In genomic region chr11:111974451-111974850, GRCh38 we compare ENCODE assay signal across 21 cellular contexts. TPM values are rescaled to one million over a fixed set of nuclear protein-coding genes. Genes with fewer than 3 reads are reported as not detected.
DNase-seq lines count a peak whose midpoint lies in the region; ATAC-seq and TF ChIP-seq lines count a peak whose summit lies in the region.
"Had no signal": no experiment of that assay in that cellular context is flagged by ENCODE, and none has a peak within 500 bp of the region (broad histone marks: within the 10 kb centered on the region; RNA-seq: fewer than 3 reads in every experiment).

No MANE protein-coding gene starts in this region.

- CTCF ChIA-PET in RWPE1 (lab: Yijun Ruan, JAX), result no interaction called here

- DNase-seq in EH (ENCODE audit: low read depth), result peak; percentile 39
- no peak for DNase-seq in RWPE1 (ENCODE audit: low spot score)
- no peak for DNase-seq in esophagus muscularis mucosa (ENCODE audit: extremely low spot score)
- no peak for DNase-seq in GM20000 (ENCODE audit: low spot score)
- DNase-seq in activated CD8-positive, alpha-beta memory T cell treated with anti-CD3 and anti-CD28 coated beads, Interleukin-2, amount 50 U/mL, for 4 hours, result no peak
- no peak for DNase-seq in kidney glomerular epithelial cell (lab: John Stamatoyannopoulos, UW)
- DNase-seq: activated CD4-positive, alpha-beta T cell treated with anti-CD3 and anti-CD28 coated beads for 36 hours; activated effector memory CD4-positive, alpha-beta T cell treated with anti-CD3 and anti-CD28 coated beads, Interleukin-2, amount 50 U/mL, for 16 hours; cerebellar nuclear complex; effector CD4-positive, alpha-beta T cell; mesendoderm; MV-4-11; NCI-H446 treated with DMSO at 0.1 percent for 48 hours; stimulated activated CD4-positive, alpha-beta T cell treated with anti-CD3 and anti-CD28 coated beads, Interleukin-15, amount 100 ng/mL, for 24 hours; stimulated activated naive CD4-positive, alpha-beta T cell; T-helper 17 cell had no signal

- H3K27me3 ChIP-seq in esophagus muscularis mucosa (no peaks in the 10 kb centered on the region), stomach smooth muscle (ENCODE audit: control insufficient read depth in 1 of 2, insufficient read depth in 2 of 2, low read length in 2 of 2) (no peaks in the 10 kb centered on the region)

- TF ChIP-seq EP300 in esophagus muscularis mucosa (IDR thresholded peaks at IDR 0.05), result no peak

- H3K36me3 ChIP-seq in esophagus muscularis mucosa (peaks cover 0 to 21% (median 5%) of the 10 kb centered on the region in 4 donors), stomach smooth muscle (ENCODE audit: control insufficient read depth in 2 of 2, insufficient read depth in 2 of 2, low read length in 2 of 2) (peaks cover 3 to 8% of the 10 kb centered on the region in 2 donors)

- no peak for TF ChIP-seq CTCF in RWPE1 (conservative IDR thresholded peaks at IDR 0.05; ENCODE audit: low read depth)
- no peak for TF ChIP-seq CTCF in esophagus muscularis mucosa (IDR thresholded peaks at IDR 0.05)
- TF ChIP-seq CTCF in GM20000 (IDR thresholded peaks at IDR 0.05; ENCODE audit: extremely low read depth, missing control alignments), result no peak

- intact Hi-C loops in esophagus muscularis mucosa (cut with DNase I), result no loop called here

- H3K9me3 ChIP-seq in esophagus muscularis mucosa (no peaks in the 10 kb centered on the region), stomach smooth muscle (ENCODE audit: control insufficient read depth in 2 of 2, low read length in 2 of 2) (no peaks in the 10 kb centered on the region)

- POLR2A ChIA-PET in RWPE1 (lab: Yijun Ruan, JAX; ENCODE audit: low non-redundant PET), result no interaction called here

- no peak overlapping the region for H3K9ac ChIP-seq in stomach smooth muscle (ENCODE audit: low read length in 2 of 2)

- no peak overlapping the region for H3K4me3 ChIP-seq in esophagus muscularis mucosa
- no peak overlapping the region for H3K4me3 ChIP-seq in stomach smooth muscle (ENCODE audit: low read length in 2 of 2)

- no peak for ATAC-seq in GM21529 (IDR thresholded peaks at IDR 0.05; ENCODE audit: unreplicated experiment)
- ATAC-seq: activated CD4-positive, alpha-beta T cell treated with anti-CD3 and anti-CD28 coated beads for 36 hours; sciatic nerve; SK-N-SH treated with all-trans-retinoic acid at 6 μM for 48 hours; T-helper 17 cell had no signal

- H3K27ac ChIP-seq in RWPE1 (peak overlapping the region; percentile 61), esophagus muscularis mucosa (replicated peaks in 1 of 4) (peak overlapping the region; percentile 97 to 99 (median 98)), stomach smooth muscle (ENCODE audit: low read length) (peak overlapping the region; percentile 97)
- H3K27ac ChIP-seq: epithelial cell of prostate had no signal

- H3K4me1 ChIP-seq in esophagus muscularis mucosa (peaks cover 20 to 42% (median 35%) of the 10 kb centered on the region in 4 donors), stomach smooth muscle (ENCODE audit: control insufficient read depth, insufficient read depth, low read length) (peaks cover 32% of the 10 kb centered on the region)

- TF ChIP-seq POLR2A in esophagus muscularis mucosa (IDR thresholded peaks at IDR 0.05; ENCODE audit: low read depth), result no peak

- 59% methylated on average over 2 of the region's 2 CpGs for WGBS in esophagus muscularis mucosa

RNA-seq across cellular contexts. Expression of gene DIXDC1, which starts 37.3 kb away (rescaled TPM):
- total RNA-seq in esophagus muscularis mucosa, result 100 to 1,000 TPM; 101 to 168 (median 122) TPM

RNA-seq across cellular contexts. Expression of gene DLAT, which starts 50.8 kb away (rescaled TPM):
- total RNA-seq in esophagus muscularis mucosa, result 10 to 100 TPM; 27.2 to 32.4 (median 29.4) TPM

RNA-seq across cellular contexts. Expression of gene C11orf52, which starts 55.7 kb away (rescaled TPM):
- 1 to 10 TPM; 1.8 to 6.9 (median 2.9) TPM for total RNA-seq in esophagus muscularis mucosa
- total RNA-seq: activated CD4-positive, alpha-beta T cell treated with anti-CD3 and anti-CD28 coated beads for 36 hours; sciatic nerve; T-helper 17 cell had no signal
